14 cellular contexts compared by ENCODE assay signal in genomic region chr5:150361301-150361700, GRCh38. TPM values are rescaled to one million over a fixed set of nuclear protein-coding genes. Genes with fewer than 3 reads are reported as not detected.
DNase-seq lines count a peak whose midpoint lies in the region; ATAC-seq and TF ChIP-seq lines count a peak whose summit lies in the region.
"Had no signal": no experiment of that assay in that cellular context is flagged by ENCODE, and none has a peak within 500 bp of the region (broad histone marks: within the 10 kb centered on the region; RNA-seq: fewer than 3 reads in every experiment).

No MANE protein-coding gene starts in this region.

- peaks cover 0 to 1% of the 10 kb centered on the region in 2 donors for H3K27me3 Mint-ChIP-seq in CD8-positive, alpha-beta memory T cell
- H3K27me3 Mint-ChIP-seq: dendritic cell treated with granulocyte-macrophage colony-stimulating factor and Interleukin-4, amounts not matched to agents 40 ng/mL and 50 ng/mL, for 4 days had no signal

- WGBS in thyroid gland, 2 donors, result 95 to 96% methylated on average over 1 of the region's 1 CpG

- no peaks in the 10 kb centered on the region for H3K9me3 ChIP-seq in CD8-positive, alpha-beta memory T cell (ENCODE audit: low read length)
- no peaks in the 10 kb centered on the region for H3K9me3 ChIP-seq in thyroid gland
- H3K9me3 ChIP-seq: SK-N-SH had no signal

- in situ Hi-C loops in ACHN (cut with HindIII; ENCODE audit: low pct_ligation_motif_present, low pct_unique_long_range_greater_than_20kb, low sequenced_read_pairs), result no loop called here

- POLR2A ChIA-PET in CD8-positive, alpha-beta memory T cell (lab: Charles Lee), result no interaction called here

- CTCF ChIA-PET in CD8-positive, alpha-beta memory T cell (lab: Charles Lee), result interaction anchor here (1.1 to 1.4 kb wide), 2 partner anchors 10 to 52 kb away, joined by 3 to 5 read pairs; partner anchors contain the start of gene CD74

- H3K4me3 Mint-ChIP-seq in CD8-positive, alpha-beta memory T cell, result peak overlapping the region in 1 of 7 donors; percentile 27
- H3K4me3 Mint-ChIP-seq: dendritic cell treated with granulocyte-macrophage colony-stimulating factor and Interleukin-4, amounts not matched to agents 40 ng/mL and 50 ng/mL, for 4 days had no signal

- no peak overlapping the region for H3K4me3 ChIP-seq in CD8-positive, alpha-beta memory T cell (ENCODE audit: low read length)
- no peak overlapping the region for H3K4me3 ChIP-seq in thyroid gland (replicated peaks in 1 of 3)
- H3K4me3 ChIP-seq: skin epidermis had no signal

- H3K9me3 Mint-ChIP-seq in CD8-positive, alpha-beta memory T cell, result no peaks in the 10 kb centered on the region
- H3K9me3 Mint-ChIP-seq: dendritic cell treated with granulocyte-macrophage colony-stimulating factor and Interleukin-4, amounts not matched to agents 40 ng/mL and 50 ng/mL, for 4 days had no signal

- ATAC-seq in GM18909 (IDR thresholded peaks at IDR 0.05; ENCODE audit: poor library complexity, unreplicated experiment), result peak; percentile 34
- peak; percentile 37 for ATAC-seq in HG02610 (IDR thresholded peaks at IDR 0.05; ENCODE audit: unreplicated experiment)
- ATAC-seq in HG03442 (IDR thresholded peaks at IDR 0.05; ENCODE audit: unreplicated experiment), result peak; percentile 32
- no peak for ATAC-seq in HG03469 (IDR thresholded peaks at IDR 0.05; ENCODE audit: unreplicated experiment)
- ATAC-seq in HG03175 (IDR thresholded peaks at IDR 0.05; ENCODE audit: unreplicated experiment), result no peak
- ATAC-seq: esophagus mucosa had no signal

- H3K27me3 ChIP-seq in CD8-positive, alpha-beta memory T cell (ENCODE audit: insufficient read depth, low read length, poor library complexity, severe bottlenecking), result no peaks in the 10 kb centered on the region
- no peaks in the 10 kb centered on the region for H3K27me3 ChIP-seq in thyroid gland

- no peak overlapping the region for H3K27ac ChIP-seq in CD8-positive, alpha-beta memory T cell (ENCODE audit: low read depth, low read length)
- no peak overlapping the region for H3K27ac ChIP-seq in thyroid gland
- H3K27ac ChIP-seq: skin epidermis had no signal

- TF ChIP-seq POLR2A in thyroid gland (IDR thresholded peaks at IDR 0.05), result no peak

- no peak for DNase-seq in CD8-positive, alpha-beta memory T cell
- DNase-seq in thyroid gland, result no peak
- DNase-seq in ACHN, result no peak
- DNase-seq: activated CD8-positive, alpha-beta memory T cell treated with anti-CD3 and anti-CD28 coated beads for 24 hours; GOT3; SK-N-SH had no signal

- peak overlapping the region in 7 of 8 donors; percentile 1 to 85 (median 39) for H3K27ac Mint-ChIP-seq in CD8-positive, alpha-beta memory T cell
- H3K27ac Mint-ChIP-seq: dendritic cell treated with granulocyte-macrophage colony-stimulating factor and Interleukin-4, amounts not matched to agents 40 ng/mL and 50 ng/mL, for 4 days had no signal

- peaks cover 41% of the 10 kb centered on the region for H3K36me3 ChIP-seq in CD8-positive, alpha-beta memory T cell (ENCODE audit: insufficient read depth, low read length)
- peaks cover 16 to 41% of the 10 kb centered on the region in 2 donors for H3K36me3 ChIP-seq in thyroid gland

- peaks cover 35% of the 10 kb centered on the region for H3K4me1 ChIP-seq in CD8-positive, alpha-beta memory T cell (ENCODE audit: insufficient read depth, low read length)
- H3K4me1 ChIP-seq in thyroid gland, result peaks cover 8 to 12% of the 10 kb centered on the region in 2 donors

- H3K4me1 Mint-ChIP-seq in CD8-positive, alpha-beta memory T cell, result peaks cover 58 to 66% (median 60%) of the 10 kb centered on the region in 3 donors

- H3K36me3 Mint-ChIP-seq in CD8-positive, alpha-beta memory T cell, result peaks cover 3 to 65% (median 26%) of the 10 kb centered on the region in 3 donors

- no peak for TF ChIP-seq CTCF in thyroid gland (IDR thresholded peaks at IDR 0.05)

- intact Hi-C loops in thyroid gland (cut with DNase I), result no loop called here

RNA-seq across cellular contexts. Expression of gene TCOF1, which starts 3.8 kb away (rescaled TPM):
- 100 to 1,000 TPM; 116 to 120 TPM for total RNA-seq in CD8-positive, alpha-beta memory T cell
- polyA plus RNA-seq in CD8-positive, alpha-beta memory T cell, result 33.1 TPM
- total RNA-seq in thyroid gland, result 10 to 100 TPM; 20.7 to 28.0 (median 25.3) TPM

RNA-seq across cellular contexts. Expression of gene CD74, which starts 51.4 kb away (rescaled TPM):
- total RNA-seq in CD8-positive, alpha-beta memory T cell, result 100 to 1,000 TPM; 319 to 324 TPM
- 1,273 TPM for polyA plus RNA-seq in CD8-positive, alpha-beta memory T cell
- 100 to 1,000 TPM; 287 to 675 (median 493) TPM for total RNA-seq in thyroid gland

RNA-seq across cellular contexts. Expression of gene ARSI, which starts 58.6 kb away (rescaled TPM):
- not detected for total RNA-seq in CD8-positive, alpha-beta memory T cell
- not detected for polyA plus RNA-seq in CD8-positive, alpha-beta memory T cell
- under 1 TPM in 2 of 4 donors, not detected in 2; 0.22 to 0.67 TPM for total RNA-seq in thyroid gland

Comparison
In these comparisons a context has a peak if more than half of its experiments do, and no peak if none do; other contexts are left out.
1. ATAC-seq: peak in GM18909 (single experiment), HG02610 (single experiment) and HG03442 (single experiment); none in HG03469 (single experiment) and HG03175 (single experiment).
2. RNA of gene TCOF1, which starts 3.8 kb away (total RNA-seq): 116 to 120 TPM in CD8-positive, alpha-beta memory T cell; 20.7 to 28.0 TPM in thyroid gland; every median in the first group is over 4 times any median in the second.